Comparison of ENCODE assay signal across 8 cellular contexts in the genomic region with DNA sequence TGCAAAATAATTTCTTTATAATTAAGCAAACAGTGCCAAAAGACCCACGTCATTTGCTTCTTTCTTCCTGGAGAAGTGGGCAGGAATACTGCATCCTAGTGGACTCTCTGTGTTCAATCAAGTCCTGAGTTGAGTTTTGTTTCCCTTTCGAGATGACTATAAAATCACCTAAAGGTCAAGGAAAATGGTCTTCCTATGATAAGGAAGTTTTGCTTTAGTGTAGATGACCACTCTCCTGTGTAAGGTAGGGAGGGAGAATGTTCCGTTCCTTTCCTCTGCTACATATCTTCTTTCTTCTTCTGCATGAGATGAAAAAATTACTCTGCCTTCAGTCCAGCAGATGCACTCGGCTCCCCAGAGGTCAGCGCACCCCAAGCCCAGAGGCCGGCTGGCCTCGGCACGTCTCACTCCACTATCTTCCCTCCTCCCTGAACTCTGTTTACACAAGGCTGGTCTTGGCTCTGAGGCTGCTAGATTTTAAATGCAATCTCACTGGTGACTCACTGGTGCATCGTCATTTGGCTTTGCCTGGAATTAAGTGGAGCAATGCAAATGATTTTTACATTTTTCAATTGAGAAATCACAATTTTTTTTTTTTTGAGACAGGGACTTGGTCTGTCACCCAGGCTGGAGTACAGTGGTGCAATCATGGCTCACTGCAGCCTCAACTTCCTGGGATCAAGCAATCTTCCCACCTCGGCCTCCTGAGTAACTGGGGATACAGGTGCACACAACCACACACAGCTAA.
DNase-seq lines count a peak whose midpoint lies in the region; ATAC-seq and TF ChIP-seq lines count a peak whose summit lies in the region.

No MANE protein-coding gene starts in this region.

- CTCF ChIA-PET in HEK293 (lab: Yijun Ruan, JAX), result interaction anchor here (1.3 to 1.6 kb wide), 2 partner anchors 44 kb away, joined by 3 to 6 read pairs; partner anchors contain the start of gene COMTD1

- peak overlapping the region; percentile 22 for H3K27ac Mint-ChIP-seq in activated naive CD8-positive, alpha-beta T cell treated with anti-CD3 and anti-CD28 coated beads, Interleukin-2, amount 50 U/mL, for 24 hours
- H3K27ac Mint-ChIP-seq in stimulated activated naive B cell treated with anti-CD40 and anti-IgM and Interleukin-4, amounts not matched to agents 10 μg/mL and 1 μg/mL and 100 μg/mL, for 72 hours, result peak overlapping the region; percentile 49

- no peaks in the 10 kb centered on the region for H3K27me3 Mint-ChIP-seq in activated naive CD8-positive, alpha-beta T cell treated with anti-CD3 and anti-CD28 coated beads, Interleukin-2, amount 50 U/mL, for 24 hours
- no peaks in the 10 kb centered on the region for H3K27me3 Mint-ChIP-seq in stimulated activated naive B cell treated with anti-CD40 and anti-IgM and Interleukin-4, amounts not matched to agents 10 μg/mL and 1 μg/mL and 100 μg/mL, for 72 hours

- no peaks in the 10 kb centered on the region for H3K36me3 Mint-ChIP-seq in activated naive CD8-positive, alpha-beta T cell treated with anti-CD3 and anti-CD28 coated beads, Interleukin-2, amount 50 U/mL, for 24 hours (ENCODE audit: low read depth)
- peaks cover 25 to 46% of the 10 kb centered on the region in 2 donors for H3K36me3 Mint-ChIP-seq in stimulated activated naive B cell treated with anti-CD40 and anti-IgM and Interleukin-4, amounts not matched to agents 10 μg/mL and 1 μg/mL and 100 μg/mL, for 72 hours

- no peak for TF ChIP-seq CTCF in HEK293 (tag by site-specific recombination; IDR thresholded peaks at IDR 0.05)

- no peaks in the 10 kb centered on the region for H3K4me1 ChIP-seq in HEK293 (ENCODE audit: control insufficient read depth, insufficient read depth, low read length)

- H3K4me3 ChIP-seq in HEK293 (ENCODE audit: low read depth, low read length), result no peak overlapping the region

- H3K4me3 Mint-ChIP-seq in activated naive CD8-positive, alpha-beta T cell treated with anti-CD3 and anti-CD28 coated beads, Interleukin-2, amount 50 U/mL, for 24 hours, result no peak overlapping the region
- no peak overlapping the region for H3K4me3 Mint-ChIP-seq in stimulated activated naive B cell treated with anti-CD40 and anti-IgM and Interleukin-4, amounts not matched to agents 10 μg/mL and 1 μg/mL and 100 μg/mL, for 72 hours

- ATAC-seq in activated naive CD8-positive, alpha-beta T cell treated with anti-CD3 and anti-CD28 coated beads, Interleukin-2, amount 50 U/mL, for 24 hours, result no peak
- ATAC-seq in stimulated activated naive B cell treated with anti-CD40 and anti-IgM and Interleukin-4, amounts not matched to agents 10 μg/mL and 1 μg/mL and 100 μg/mL, for 72 hours (replicated peaks), result no peak
- ATAC-seq in GM18907 (IDR thresholded peaks at IDR 0.05; ENCODE audit: unreplicated experiment) (no peak), GM21447 (IDR thresholded peaks at IDR 0.05; ENCODE audit: unreplicated experiment) (no peak), HG02970 (IDR thresholded peaks at IDR 0.05; ENCODE audit: low FRiP score, unreplicated experiment) (no peak), GM18873 (IDR thresholded peaks at IDR 0.05; ENCODE audit: low FRiP score, unreplicated experiment) (no peak)

- H3K27ac ChIP-seq in HEK293 (ENCODE audit: extremely low read depth, low read depth, low read length), result no peak overlapping the region

- POLR2A ChIA-PET in HEK293 (lab: Yijun Ruan, JAX), result no interaction called here

- H3K36me3 ChIP-seq in HEK293 (ENCODE audit: control insufficient read depth in 2 of 2, insufficient read depth in 1 of 2, low read length in 2 of 2), result no peaks in the 10 kb centered on the region

- H3K9me3 ChIP-seq in HEK293 (ENCODE audit: control insufficient read depth, insufficient read depth, low read depth, low read length), result no peaks in the 10 kb centered on the region

- DNase-seq in activated naive CD8-positive, alpha-beta T cell treated with anti-CD3 and anti-CD28 coated beads, Interleukin-2, amount 50 U/mL, for 24 hours, result no peak
- peak; percentile 85 for DNase-seq in hepatic stellate cell (ENCODE audit: low spot score)
- no peak for DNase-seq in stimulated activated naive B cell treated with anti-CD40 and anti-IgM and Interleukin-4, amounts not matched to agents 10 μg/mL and 1 μg/mL and 100 μg/mL, for 72 hours

- no peaks in the 10 kb centered on the region for H3K9me3 Mint-ChIP-seq in activated naive CD8-positive, alpha-beta T cell treated with anti-CD3 and anti-CD28 coated beads, Interleukin-2, amount 50 U/mL, for 24 hours
- no peaks in the 10 kb centered on the region for H3K9me3 Mint-ChIP-seq in stimulated activated naive B cell treated with anti-CD40 and anti-IgM and Interleukin-4, amounts not matched to agents 10 μg/mL and 1 μg/mL and 100 μg/mL, for 72 hours

- H3K4me1 Mint-ChIP-seq in activated naive CD8-positive, alpha-beta T cell treated with anti-CD3 and anti-CD28 coated beads, Interleukin-2, amount 50 U/mL, for 24 hours, result peaks cover 5% of the 10 kb centered on the region
- H3K4me1 Mint-ChIP-seq in stimulated activated naive B cell treated with anti-CD40 and anti-IgM and Interleukin-4, amounts not matched to agents 10 μg/mL and 1 μg/mL and 100 μg/mL, for 72 hours, result peaks cover 0 to 1% of the 10 kb centered on the region in 2 donors

TF ChIP-seq in HEK293, 187 proteins besides CTCF, POLR2A, EP300 and RAD21:
- peak; percentile 48; the same call in 1 of the 2 replicates for TF ChIP-seq ZNF629 (tag by site-specific recombination; IDR thresholded peaks at IDR 0.05)
- TF ChIP-seq ZNF140 (tag by site-specific recombination; IDR thresholded peaks at IDR 0.05), result no peak
- 0 out of 2 replicates have a peak, but pooled peaks have one; percentile 6 for TF ChIP-seq PRDM1 (tag by site-specific recombination; IDR thresholded peaks at IDR 0.05)
- TF ChIP-seq, protein P1, sequence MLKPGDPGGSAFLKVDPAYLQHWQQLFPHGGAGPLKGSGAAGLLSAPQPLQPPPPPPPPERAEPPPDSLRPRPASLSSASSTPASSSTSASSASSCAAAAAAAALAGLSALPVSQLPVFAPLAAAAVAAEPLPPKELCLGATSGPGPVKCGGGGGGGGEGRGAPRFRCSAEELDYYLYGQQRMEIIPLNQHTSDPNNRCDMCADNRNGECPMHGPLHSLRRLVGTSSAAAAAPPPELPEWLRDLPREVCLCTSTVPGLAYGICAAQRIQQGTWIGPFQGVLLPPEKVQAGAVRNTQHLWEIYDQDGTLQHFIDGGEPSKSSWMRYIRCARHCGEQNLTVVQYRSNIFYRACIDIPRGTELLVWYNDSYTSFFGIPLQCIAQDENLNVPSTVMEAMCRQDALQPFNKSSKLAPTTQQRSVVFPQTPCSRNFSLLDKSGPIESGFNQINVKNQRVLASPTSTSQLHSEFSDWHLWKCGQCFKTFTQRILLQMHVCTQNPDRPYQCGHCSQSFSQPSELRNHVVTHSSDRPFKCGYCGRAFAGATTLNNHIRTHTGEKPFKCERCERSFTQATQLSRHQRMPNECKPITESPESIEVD (tag by site-specific recombination; IDR thresholded peaks at IDR 0.05), result 0 out of 2 replicates have a peak, but pooled peaks have one; percentile 8
- TF ChIP-seq, protein P2, sequence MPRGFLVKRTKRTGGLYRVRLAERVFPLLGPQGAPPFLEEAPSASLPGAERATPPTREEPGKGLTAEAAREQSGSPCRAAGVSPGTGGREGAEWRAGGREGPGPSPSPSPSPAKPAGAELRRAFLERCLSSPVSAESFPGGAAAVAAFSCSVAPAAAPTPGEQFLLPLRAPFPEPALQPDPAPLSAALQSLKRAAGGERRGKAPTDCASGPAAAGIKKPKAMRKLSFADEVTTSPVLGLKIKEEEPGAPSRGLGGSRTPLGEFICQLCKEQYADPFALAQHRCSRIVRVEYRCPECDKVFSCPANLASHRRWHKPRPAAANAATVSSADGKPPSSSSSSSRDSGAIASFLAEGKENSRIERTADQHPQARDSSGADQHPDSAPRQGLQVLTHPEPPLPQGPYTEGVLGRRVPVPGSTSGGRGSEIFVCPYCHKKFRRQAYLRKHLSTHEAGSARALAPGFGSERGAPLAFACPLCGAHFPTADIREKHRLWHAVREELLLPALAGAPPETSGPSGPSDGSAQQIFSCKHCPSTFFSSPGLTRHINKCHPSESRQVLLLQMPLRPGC (tag by site-specific recombination; IDR thresholded peaks at IDR 0.05), result 0 out of 2 replicates have a peak, but pooled peaks have one; percentile 30
- peak; percentile 48; the same call in 1 of the 2 replicates for TF ChIP-seq ZBTB17 (tag by site-specific recombination; IDR thresholded peaks at IDR 0.05)
- TF ChIP-seq BCL11A (tag by site-specific recombination; IDR thresholded peaks at IDR 0.05; ENCODE audit: low read depth), result peak; percentile 71; the same call in 1 of the 2 replicates
- TF ChIP-seq, protein P3, sequence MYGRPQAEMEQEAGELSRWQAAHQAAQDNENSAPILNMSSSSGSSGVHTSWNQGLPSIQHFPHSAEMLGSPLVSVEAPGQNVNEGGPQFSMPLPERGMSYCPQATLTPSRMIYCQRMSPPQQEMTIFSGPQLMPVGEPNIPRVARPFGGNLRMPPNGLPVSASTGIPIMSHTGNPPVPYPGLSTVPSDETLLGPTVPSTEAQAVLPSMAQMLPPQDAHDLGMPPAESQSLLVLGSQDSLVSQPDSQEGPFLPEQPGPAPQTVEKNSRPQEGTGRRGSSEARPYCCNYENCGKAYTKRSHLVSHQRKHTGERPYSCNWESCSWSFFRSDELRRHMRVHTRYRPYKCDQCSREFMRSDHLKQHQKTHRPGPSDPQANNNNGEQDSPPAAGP (tag by site-specific recombination; IDR thresholded peaks at IDR 0.05), result peak; percentile 39; the same call in 1 of the 2 replicates
- TF ChIP-seq ZNF433 (tag by site-specific recombination; IDR thresholded peaks at IDR 0.05; ENCODE audit: low read depth), result no peak
